In genomic region chr1:103527331-103527730, GRCh38 we compare ENCODE assay signal across 10 cellular contexts. TPM values are rescaled to one million over a fixed set of nuclear protein-coding genes. Genes with fewer than 3 reads are reported as not detected.
DNase-seq lines count a peak whose midpoint lies in the region; ATAC-seq and TF ChIP-seq lines count a peak whose summit lies in the region.
"Had no signal": no experiment of that assay in that cellular context is flagged by ENCODE, and none has a peak within 500 bp of the region (broad histone marks: within the 10 kb centered on the region; RNA-seq: fewer than 3 reads in every experiment).

No MANE protein-coding gene starts in this region.

- H3K27ac ChIP-seq in CD8-positive, alpha-beta memory T cell (ENCODE audit: low read depth, low read length), result no peak overlapping the region
- H3K27ac ChIP-seq in mammary epithelial cell (ENCODE audit: insufficient read depth, low read depth, low read length), result no peak overlapping the region

- dilution Hi-C loops in mammary epithelial cell (cut with HindIII; ENCODE audit: low sequenced_read_pairs), result no loop called here

- H3K36me3 ChIP-seq in CD8-positive, alpha-beta memory T cell (ENCODE audit: insufficient read depth, low read length), result no peaks in the 10 kb centered on the region
- H3K36me3 ChIP-seq in mammary epithelial cell (ENCODE audit: insufficient read depth, low read length), result peaks cover 2% of the 10 kb centered on the region

- in situ Hi-C loops in mammary epithelial cell (cut with MboI; ENCODE audit: low sequenced_read_pairs in 2 of 2), result no loop called here

- H3K9me3 ChIP-seq in CD8-positive, alpha-beta memory T cell (ENCODE audit: low read length), result no peaks in the 10 kb centered on the region
- H3K9me3 ChIP-seq in mammary epithelial cell (replicated peaks; ENCODE audit: insufficient read depth, low read length), result no peaks in the 10 kb centered on the region

- no peak for DNase-seq in CD8-positive, alpha-beta memory T cell
- DNase-seq in mammary epithelial cell (no peak), DMS114 treated with DMSO at 0.1 percent for 48 hours (lab: John Stamatoyannopoulos, UW; ENCODE audit: unreplicated experiment) (no peak), NAMALWA (ENCODE audit: low spot score) (no peak)
- DNase-seq in central memory CD4-positive, alpha-beta T cell, result no peak
- DNase-seq: NCI-H69; stimulated activated CD4-positive, alpha-beta T cell treated with anti-CD3 and anti-CD28 coated beads, Interleukin-4, amount 100 ng/mL, for 4 hours had no signal

- H3K4me3 ChIP-seq in CD8-positive, alpha-beta memory T cell (ENCODE audit: low read length), result no peak overlapping the region
- H3K4me3 ChIP-seq in mammary epithelial cell (replicated peaks in 1 of 3; ENCODE audit: insufficient read depth in 1 of 3, low read depth in 2 of 3, low read length in 3 of 3), result peak overlapping the region in 2 of 3 experiments; percentile 72 to 84

- H3K27me3 Mint-ChIP-seq in CD8-positive, alpha-beta memory T cell, result no peaks in the 10 kb centered on the region
- H3K27me3 Mint-ChIP-seq in nephron (ENCODE audit: low read depth), result no peaks in the 10 kb centered on the region

- CTCF ChIA-PET in CD8-positive, alpha-beta memory T cell (lab: Charles Lee), result no interaction called here
- CTCF ChIA-PET in mammary epithelial cell (lab: Charles Lee; ENCODE audit: low non-redundant PET), result no interaction called here

- H3K27ac Mint-ChIP-seq in CD8-positive, alpha-beta memory T cell, result peak overlapping the region in 6 of 8 donors; percentile 4 to 81 (median 62)
- peak overlapping the region in 2 of 3 experiments; percentile 78 to 82 for H3K27ac Mint-ChIP-seq in nephron

- peaks cover 0 to 41% (median 14%) of the 10 kb centered on the region in 3 donors for H3K36me3 Mint-ChIP-seq in CD8-positive, alpha-beta memory T cell
- peaks cover 41% of the 10 kb centered on the region for H3K36me3 Mint-ChIP-seq in nephron (ENCODE audit: low read depth)

- POLR2A ChIA-PET in CD8-positive, alpha-beta memory T cell (lab: Charles Lee), result interaction anchor here (3.6 kb wide), 1 partner anchor 13 kb away, joined by 13 read pairs; no protein-coding TSS in a partner anchor

- H3K4me2 ChIP-seq in mammary epithelial cell (ENCODE audit: insufficient read depth, low read depth, low read length), result peak overlapping the region; percentile 94

- H3K27me3 ChIP-seq in CD8-positive, alpha-beta memory T cell (ENCODE audit: insufficient read depth, low read length, poor library complexity, severe bottlenecking), result no peaks in the 10 kb centered on the region
- no peaks in the 10 kb centered on the region for H3K27me3 ChIP-seq in mammary epithelial cell (ENCODE audit: insufficient read depth, low read length)

- no peak overlapping the region for H3K9ac ChIP-seq in mammary epithelial cell (ENCODE audit: insufficient read depth, low read length)

- H3K4me1 ChIP-seq in CD8-positive, alpha-beta memory T cell (ENCODE audit: insufficient read depth, low read length), result peaks cover 41% of the 10 kb centered on the region
- peaks cover 8% of the 10 kb centered on the region for H3K4me1 ChIP-seq in mammary epithelial cell (ENCODE audit: insufficient read depth, low read length)

- peaks cover 66 to 76% (median 69%) of the 10 kb centered on the region in 3 donors for H3K4me1 Mint-ChIP-seq in CD8-positive, alpha-beta memory T cell
- H3K4me1 Mint-ChIP-seq in nephron, result peaks cover 25% of the 10 kb centered on the region

- H4K20me1 ChIP-seq in mammary epithelial cell (ENCODE audit: insufficient read depth, low read length), result no peaks in the 10 kb centered on the region

- no TSS peak for BruUV-seq in mammary epithelial cell (replicated peaks; lab: Mats Ljungman, UMichigan)

- TF ChIP-seq CTCF in mammary epithelial cell (conservative IDR thresholded peaks at IDR 0.05 in 1 of 2, IDR thresholded peaks at IDR 0.05 in 1 of 2; ENCODE audit: extremely low read depth in 1 of 2, insufficient read depth in 1 of 2, low read depth in 1 of 2, low read length in 2 of 2) (no peak), nephron (IDR thresholded peaks at IDR 0.05; ENCODE audit: unreplicated experiment in 3 of 3) (no peak)

- ATAC-seq in HG03565 (IDR thresholded peaks at IDR 0.05; ENCODE audit: unreplicated experiment) (peak; percentile 27), GM21447 (IDR thresholded peaks at IDR 0.05; ENCODE audit: unreplicated experiment) (no peak)

- peaks cover 66% of the 10 kb centered on the region for H3K79me2 ChIP-seq in mammary epithelial cell (ENCODE audit: insufficient read depth, low read length)

- H3K9me3 Mint-ChIP-seq in CD8-positive, alpha-beta memory T cell, result peaks cover 0 to 1% (median 0%) of the 10 kb centered on the region in 5 donors
- no peaks in the 10 kb centered on the region for H3K9me3 Mint-ChIP-seq in nephron

- H3K4me3 Mint-ChIP-seq in CD8-positive, alpha-beta memory T cell, result peak overlapping the region; percentile 76 to 100 (median 99)
- peak overlapping the region; percentile 99 to 100 (median 99) for H3K4me3 Mint-ChIP-seq in nephron

- 51% methylated on average over 2 of the region's 2 CpGs for WGBS in mammary epithelial cell (ENCODE audit: low coverage, missing lambda C conversion rate)

- H2AFZ ChIP-seq in mammary epithelial cell (ENCODE audit: low read depth, low read length), result no peak overlapping the region

- intact Hi-C loops in mammary epithelial cell (cut with micrococcal nuclease), result loop anchor here (5.0 kb wide), 1 partner anchor 975 kb away; no protein-coding TSS in a partner anchor

RNA-seq across cellular contexts. Expression of gene RNPC3, which starts 1.8 kb away (rescaled TPM):
- 10 to 100 TPM; 14.9 to 17.6 TPM for total RNA-seq in CD8-positive, alpha-beta memory T cell
- polyA plus RNA-seq in CD8-positive, alpha-beta memory T cell, result 14.2 TPM
- 10 to 100 TPM; 13.9 to 20.5 TPM for total RNA-seq in mammary epithelial cell
- polyA plus RNA-seq in mammary epithelial cell, result 9.7 TPM
- polyA minus RNA-seq in mammary epithelial cell, result 0.72 TPM

RNA-seq across cellular contexts. Expression of gene AMY2B, which starts 44.1 kb away (rescaled TPM):
- total RNA-seq in CD8-positive, alpha-beta memory T cell, result 1 to 10 TPM; 6.5 to 8.4 TPM
- polyA plus RNA-seq in CD8-positive, alpha-beta memory T cell, result 1.1 TPM
- total RNA-seq in mammary epithelial cell, result 1 to 10 TPM; 4.4 to 7.3 TPM
- polyA plus RNA-seq in mammary epithelial cell, result 0.94 TPM
- 12.2 TPM for polyA minus RNA-seq in mammary epithelial cell
